1 cellular context compared by ENCODE assay signal in the genomic region with DNA sequence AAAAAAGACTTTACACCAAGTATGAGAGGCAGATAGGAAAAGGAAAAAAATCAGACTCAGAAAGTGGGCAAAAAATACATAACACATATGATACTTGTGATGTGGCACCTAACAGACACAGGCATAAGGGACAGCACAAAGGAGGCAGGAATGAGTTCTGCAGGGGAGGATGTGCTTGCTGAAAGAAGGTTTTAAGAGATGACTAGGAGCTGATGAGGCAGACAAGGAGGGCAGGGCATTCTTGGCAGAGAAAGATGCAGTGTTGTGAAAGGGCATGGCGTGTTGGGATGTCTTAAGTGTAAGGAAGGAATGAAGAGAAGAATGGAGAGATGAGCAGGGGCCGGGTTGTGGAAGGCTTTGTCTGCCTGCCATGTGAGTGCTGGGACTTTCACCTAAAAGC.
TF ChIP-seq lines count a peak whose summit lies in the region.

No MANE protein-coding gene starts in this region.

TF ChIP-seq in IMR-90, 13 proteins besides CTCF, POLR2A, EP300 and RAD21 (continued from another document):
- TF ChIP-seq ELK1 (IDR thresholded peaks at IDR 0.05; ENCODE audit: borderline replicate concordance, low read depth, low read length), result no peak
- TF ChIP-seq MAFK (IDR thresholded peaks at IDR 0.05; ENCODE audit: low read depth, low read length), result no peak
- no peak for TF ChIP-seq RCOR1 (IDR thresholded peaks at IDR 0.05; ENCODE audit: insufficient replicate concordance, low read length)
- no peak for TF ChIP-seq CHD1 (IDR thresholded peaks at IDR 0.05; ENCODE audit: low read depth, low read length)
- TF ChIP-seq BHLHE40 (IDR thresholded peaks at IDR 0.05; ENCODE audit: low read depth, low read length), result no peak
- TF ChIP-seq, protein P1, sequence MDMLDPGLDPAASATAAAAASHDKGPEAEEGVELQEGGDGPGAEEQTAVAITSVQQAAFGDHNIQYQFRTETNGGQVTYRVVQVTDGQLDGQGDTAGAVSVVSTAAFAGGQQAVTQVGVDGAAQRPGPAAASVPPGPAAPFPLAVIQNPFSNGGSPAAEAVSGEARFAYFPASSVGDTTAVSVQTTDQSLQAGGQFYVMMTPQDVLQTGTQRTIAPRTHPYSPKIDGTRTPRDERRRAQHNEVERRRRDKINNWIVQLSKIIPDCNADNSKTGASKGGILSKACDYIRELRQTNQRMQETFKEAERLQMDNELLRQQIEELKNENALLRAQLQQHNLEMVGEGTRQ (IDR thresholded peaks at IDR 0.05; ENCODE audit: low read depth, low read length), result no peak
- TF ChIP-seq MXI1 (IDR thresholded peaks at IDR 0.05; ENCODE audit: borderline replicate concordance, low read depth, low read length), result no peak
- no peak for TF ChIP-seq CEBPB (IDR thresholded peaks at IDR 0.05; ENCODE audit: low read depth, low read length)
- TF ChIP-seq FOS (IDR thresholded peaks at IDR 0.05; ENCODE audit: low read depth, low read length), result no peak
TF ChIP-seq in IMR-90: peak in this region for 0.
